In the genomic region with DNA sequence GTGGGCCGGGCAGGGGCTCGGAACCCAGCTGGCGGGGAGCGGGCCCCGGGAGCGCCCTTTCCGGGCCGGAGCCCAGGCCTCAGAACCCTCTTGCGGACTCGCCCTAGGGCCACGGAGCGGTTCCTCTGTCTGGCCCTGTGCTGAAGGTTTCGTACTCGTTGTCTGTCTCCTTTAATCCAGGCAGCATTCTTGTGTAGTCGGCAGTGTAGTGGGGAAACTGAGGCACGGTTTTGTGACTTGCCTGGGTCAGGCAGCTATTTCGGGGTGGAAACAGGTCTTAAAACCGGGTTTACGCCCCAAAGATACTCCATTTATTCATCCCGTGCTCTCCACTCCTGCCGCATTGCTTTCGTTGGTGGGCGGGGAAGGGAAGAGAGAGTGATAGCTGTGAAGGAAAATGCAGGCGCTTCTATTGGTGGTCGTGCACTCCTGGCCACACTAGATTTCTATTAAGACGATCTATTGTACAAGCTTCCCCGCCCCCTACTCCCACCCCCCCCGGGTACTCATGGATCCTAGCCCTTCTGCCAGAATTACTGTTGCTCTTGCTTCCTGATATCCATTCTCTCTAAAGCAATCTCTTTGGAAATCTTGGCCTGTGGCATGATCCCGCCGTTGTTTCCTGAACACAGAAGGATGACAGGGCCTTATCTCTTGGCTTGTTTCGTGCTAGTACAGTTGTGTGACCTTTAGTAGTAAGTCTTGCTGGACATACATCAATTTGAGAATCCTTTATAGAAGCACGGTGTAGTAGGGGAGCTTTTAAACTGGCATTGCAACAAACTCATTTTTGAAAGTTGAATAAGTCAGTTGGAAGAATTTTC, we compare ENCODE assay signal across 8 cellular contexts. TPM values are rescaled to one million over a fixed set of nuclear protein-coding genes. Genes with fewer than 3 reads are reported as not detected.
DNase-seq lines count a peak whose midpoint lies in the region; ATAC-seq and TF ChIP-seq lines count a peak whose summit lies in the region.

No MANE protein-coding gene starts in this region.

- intact Hi-C loops in dorsolateral prefrontal cortex (cut with DNase I) (loop anchor here (2.0 to 5.0 kb wide), 4 partner anchors 51 to 222 kb away; a partner anchor contains a TSS), transverse colon (cut with DNase I; ENCODE audit: low total_unique reads) (no loop called here)

- TF ChIP-seq EP300 in transverse colon (IDR thresholded peaks at IDR 0.05; ENCODE audit: low read depth): no peak

- peak overlapping the region; percentile 92 for H3K27ac Mint-ChIP-seq in memory B cell

- no peaks in the 10 kb centered on the region for H3K27me3 ChIP-seq in HUES64 (ENCODE audit: insufficient read depth, low read length)
- no peaks in the 10 kb centered on the region for H3K27me3 ChIP-seq in dorsolateral prefrontal cortex
- no peaks in the 10 kb centered on the region for H3K27me3 ChIP-seq in transverse colon

- under 1% methylated on average over 26 of the region's 32 CpGs for WGBS in HUES64
- 0 to 1% methylated on average over 1 to 32 of the region's 32 CpGs for WGBS in transverse colon (ENCODE audit: low coverage in 1 of 2), 2 donors

- TF ChIP-seq CTCF in dorsolateral prefrontal cortex (IDR thresholded peaks at IDR 0.05 in 54 of 56, conservative IDR thresholded peaks at IDR 0.05 in 2 of 56; ENCODE audit: low read depth in 1 of 56, partially characterized antibody in 56 of 56) (no peak), transverse colon (IDR thresholded peaks at IDR 0.05) (no peak), GM10266 (IDR thresholded peaks at IDR 0.05; ENCODE audit: control insufficient read depth, insufficient read depth, low read depth, missing control alignments) (no peak)

- H3K27me3 Mint-ChIP-seq in memory B cell: no peaks in the 10 kb centered on the region

- H3K4me3 ChIP-seq in HUES64 (ENCODE audit: low read length) (peak overlapping the region; percentile 94), dorsolateral prefrontal cortex (peak overlapping the region; percentile 62 to 100 (median 97)), transverse colon (peak overlapping the region; percentile 75 to 99 (median 85))

- ATAC-seq in memory B cell (ENCODE audit: low read depth): no peak

- in situ Hi-C loops in SK-MEL-5 (cut with HindIII; ENCODE audit: low pct_unique_long_range_greater_than_20kb, low sequenced_read_pairs) (no loop called here), transverse colon (cut with MboI; ENCODE audit: low pct_ligation_motif_present in 1 of 4, low pct_unique_long_range_greater_than_20kb in 1 of 4, low sequenced_read_pairs in 3 of 4) (loop anchor here in 1 of 4 donors (10.0 kb wide), 1 partner anchor 64 kb away; no protein-coding TSS in a partner anchor)

- peaks cover 38% of the 10 kb centered on the region for H3K4me1 Mint-ChIP-seq in memory B cell

- H3K27ac ChIP-seq in HUES64 (ENCODE audit: low read depth, low read length): peak overlapping the region; percentile 82; the same call in 1 of the 2 replicates
- peak overlapping the region in 57 of 59 donors; percentile 35 to 94 (median 87) for H3K27ac ChIP-seq in dorsolateral prefrontal cortex
- H3K27ac ChIP-seq in transverse colon: peak overlapping the region; percentile 95 to 97 (median 96)

- H3K9me3 ChIP-seq in HUES64 (ENCODE audit: insufficient read depth, low read depth, low read length): no peaks in the 10 kb centered on the region
- no peaks in the 10 kb centered on the region for H3K9me3 ChIP-seq in transverse colon

- H3K4me3 Mint-ChIP-seq in memory B cell: peak overlapping the region; percentile 96

- H3K4me1 ChIP-seq in HUES64 (ENCODE audit: insufficient read depth, low read length) (peaks cover 13% of the 10 kb centered on the region), transverse colon (peaks cover 15 to 42% (median 22%) of the 10 kb centered on the region in 4 donors)

- DNase-seq in stimulated activated CD4-positive, alpha-beta T cell treated with anti-CD3 and anti-CD28 coated beads, Interleukin-15, amount 100 ng/mL, for 24 hours: peak; percentile 41
- no peak for DNase-seq in stimulated activated CD4-positive, alpha-beta T cell treated with anti-CD3 and anti-CD28 coated beads, Interleukin-1b, Interleukin-23, amount 100 ng/mL, for 48 hours
- DNase-seq in SK-MEL-5 (ENCODE audit: low read depth, low spot score): peak; percentile 57
- DNase-seq in dorsolateral prefrontal cortex: peak in 1 of 10 donors; percentile 14
- DNase-seq in memory B cell (ENCODE audit: low spot score in 2 of 2): no peak
- DNase-seq in transverse colon: peak; percentile 23
- no peak for DNase-seq in GM10266 (ENCODE audit: extremely low spot score)

- no peaks in the 10 kb centered on the region for H3K9me3 Mint-ChIP-seq in memory B cell

- peaks cover 2% of the 10 kb centered on the region for H3K36me3 Mint-ChIP-seq in memory B cell

- no peak for TF ChIP-seq POLR2A in transverse colon (IDR thresholded peaks at IDR 0.05)

- H3K36me3 ChIP-seq in HUES64 (ENCODE audit: insufficient read depth, low read length) (no peaks in the 10 kb centered on the region), transverse colon (no peaks in the 10 kb centered on the region)

- H3K9ac ChIP-seq in HUES64 (ENCODE audit: low read depth, low read length): peak overlapping the region; percentile 70

RNA-seq across cellular contexts. Expression of a gene that starts 0.8 kb away (rescaled TPM):
- polyA plus RNA-seq in HUES64 (2013, experiment 1 of 2): 39.1 TPM
- polyA plus RNA-seq in HUES64 (2013, experiment 2 of 2): 48.3 TPM
- 36.8 and 37.0 TPM in 2 replicates for total RNA-seq in SK-MEL-5 (2014; rRNA removed; shearing (Covaris generic))
- 52.3 and 73.7 TPM in 2 replicates for polyA plus RNA-seq in SK-MEL-5 (2015; cell fraction: cytosol; rRNA removed)
- 32.2 and 41.7 TPM in 2 replicates for polyA plus RNA-seq in SK-MEL-5 (2015; cell fraction: nucleus; rRNA removed)
- total RNA-seq in dorsolateral prefrontal cortex (10 to 100 TPM; 51.7 to 77.3 (median 64.0) TPM), transverse colon (10 to 100 TPM; 29.2 to 42.9 (median 41.9) TPM)

RNA-seq across cellular contexts. Expression of a gene that starts 27.9 kb away (rescaled TPM):
- 0.35 TPM for polyA plus RNA-seq in HUES64 (2013, experiment 1 of 2)
- polyA plus RNA-seq in HUES64 (2013, experiment 2 of 2): 0.57 TPM
- total RNA-seq in SK-MEL-5 (2014; rRNA removed; shearing (Covaris generic)): not detected in 2 replicates
- polyA plus RNA-seq in SK-MEL-5 (2015; cell fraction: cytosol; rRNA removed): not detected in 2 replicates
- polyA plus RNA-seq in SK-MEL-5 (2015; cell fraction: nucleus; rRNA removed): not detected in 2 replicates
- 1 to 10 TPM in 51 of 120 experiments, under 1 TPM in 69; 0.28 to 1.8 (median 0.97) TPM for total RNA-seq in dorsolateral prefrontal cortex
- total RNA-seq in transverse colon: under 1 TPM in 2 of 4 donors, not detected in 2; 0.48 to 0.96 TPM

RNA-seq across cellular contexts. Expression of a gene that starts 49.7 kb away (rescaled TPM):
- polyA plus RNA-seq in HUES64 (2013, experiment 1 of 2): 21.4 TPM
- polyA plus RNA-seq in HUES64 (2013, experiment 2 of 2): 20.5 TPM
- 22.3 and 25.9 TPM in 2 replicates for total RNA-seq in SK-MEL-5 (2014; rRNA removed; shearing (Covaris generic))
- 50.1 and 57.7 TPM in 2 replicates for polyA plus RNA-seq in SK-MEL-5 (2015; cell fraction: cytosol; rRNA removed)
- polyA plus RNA-seq in SK-MEL-5 (2015; cell fraction: nucleus; rRNA removed): 7.4 and 17.2 TPM in 2 replicates
- total RNA-seq in dorsolateral prefrontal cortex (10 to 100 TPM; 11.2 to 27.0 (median 20.5) TPM), transverse colon (10 to 100 TPM in 3 of 4 donors, 1 to 10 TPM in 1; 4.6 to 79.7 (median 28.3) TPM)

Comparison
In these comparisons a context has a peak if more than half of its experiments do, and no peak if none do; other contexts are left out.
1. DNase-seq: peak in stimulated activated CD4-positive, alpha-beta T cell treated with anti-CD3 and anti-CD28 coated beads, Interleukin-15, amount 100 ng/mL, for 24 hours (single experiment), SK-MEL-5 (single experiment) and transverse colon (single experiment); none in stimulated activated CD4-positive, alpha-beta T cell treated with anti-CD3 and anti-CD28 coated beads, Interleukin-1b, Interleukin-23, amount 100 ng/mL, for 48 hours (single experiment), memory B cell (0 of 2) and GM10266 (single experiment).
2. Peak in every context shown above with its lines, with median percentiles within 50 percentile points of each other: H3K27ac ChIP-seq and H3K4me3 ChIP-seq.